ENCODE assay signal across 1 cellular context in genomic region chr12:70590051-70590450, GRCh38.
A peak's percentile ranks its signal among the peaks of the same experiment; 100 is the strongest.
TF ChIP-seq lines count a peak whose summit lies in the region.

No MANE protein-coding gene starts in this region.

TF ChIP-seq in K562, 482 proteins besides CTCF, POLR2A, EP300 and RAD21 (continued from another document):
- no peak for TF ChIP-seq BRF2 (IDR thresholded peaks at IDR 0.05; ENCODE audit: borderline replicate concordance, insufficient read depth, insufficient read length)
- 0 out of 2 replicates have a peak, but pooled peaks have one; percentile 24 for TF ChIP-seq ZNF79 (CRISPR knock-in tag; IDR thresholded peaks at IDR 0.05; ENCODE audit: low read depth)
- TF ChIP-seq PCBP1 (IDR thresholded peaks at IDR 0.05; ENCODE audit: low read depth, low read length, poor library complexity, severe bottlenecking) = no peak
- no peak for TF ChIP-seq EWSR1 (IDR thresholded peaks at IDR 0.05; ENCODE audit: borderline replicate concordance, low read depth, partially characterized antibody)
